ENCODE assay signal across 1 cellular context in the genomic region with DNA sequence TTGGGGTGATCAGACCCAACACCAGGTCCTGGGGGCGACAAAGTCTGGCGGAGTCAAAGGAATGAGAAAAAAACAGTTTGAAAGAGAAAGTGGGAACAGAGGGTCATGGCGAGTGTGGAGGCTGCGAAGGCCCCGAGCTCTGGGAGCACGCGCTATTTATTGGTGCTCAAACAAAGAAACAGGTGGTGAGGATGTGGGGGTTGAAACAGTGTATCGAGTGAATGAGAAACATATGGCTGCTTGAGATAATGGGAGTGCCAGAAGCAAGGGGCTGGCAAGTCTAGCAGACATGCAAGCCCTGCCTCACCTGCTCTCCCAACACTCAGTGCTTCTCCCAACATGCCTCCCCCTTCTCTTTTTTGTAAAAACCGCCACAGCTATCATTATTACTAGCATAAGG.
TF ChIP-seq lines count a peak whose summit lies in the region.

No MANE protein-coding gene starts in this region.

TF ChIP-seq in K562, 482 proteins besides CTCF, POLR2A, EP300 and RAD21 (continued from another document and continues in another):
- TF ChIP-seq, protein P1, sequence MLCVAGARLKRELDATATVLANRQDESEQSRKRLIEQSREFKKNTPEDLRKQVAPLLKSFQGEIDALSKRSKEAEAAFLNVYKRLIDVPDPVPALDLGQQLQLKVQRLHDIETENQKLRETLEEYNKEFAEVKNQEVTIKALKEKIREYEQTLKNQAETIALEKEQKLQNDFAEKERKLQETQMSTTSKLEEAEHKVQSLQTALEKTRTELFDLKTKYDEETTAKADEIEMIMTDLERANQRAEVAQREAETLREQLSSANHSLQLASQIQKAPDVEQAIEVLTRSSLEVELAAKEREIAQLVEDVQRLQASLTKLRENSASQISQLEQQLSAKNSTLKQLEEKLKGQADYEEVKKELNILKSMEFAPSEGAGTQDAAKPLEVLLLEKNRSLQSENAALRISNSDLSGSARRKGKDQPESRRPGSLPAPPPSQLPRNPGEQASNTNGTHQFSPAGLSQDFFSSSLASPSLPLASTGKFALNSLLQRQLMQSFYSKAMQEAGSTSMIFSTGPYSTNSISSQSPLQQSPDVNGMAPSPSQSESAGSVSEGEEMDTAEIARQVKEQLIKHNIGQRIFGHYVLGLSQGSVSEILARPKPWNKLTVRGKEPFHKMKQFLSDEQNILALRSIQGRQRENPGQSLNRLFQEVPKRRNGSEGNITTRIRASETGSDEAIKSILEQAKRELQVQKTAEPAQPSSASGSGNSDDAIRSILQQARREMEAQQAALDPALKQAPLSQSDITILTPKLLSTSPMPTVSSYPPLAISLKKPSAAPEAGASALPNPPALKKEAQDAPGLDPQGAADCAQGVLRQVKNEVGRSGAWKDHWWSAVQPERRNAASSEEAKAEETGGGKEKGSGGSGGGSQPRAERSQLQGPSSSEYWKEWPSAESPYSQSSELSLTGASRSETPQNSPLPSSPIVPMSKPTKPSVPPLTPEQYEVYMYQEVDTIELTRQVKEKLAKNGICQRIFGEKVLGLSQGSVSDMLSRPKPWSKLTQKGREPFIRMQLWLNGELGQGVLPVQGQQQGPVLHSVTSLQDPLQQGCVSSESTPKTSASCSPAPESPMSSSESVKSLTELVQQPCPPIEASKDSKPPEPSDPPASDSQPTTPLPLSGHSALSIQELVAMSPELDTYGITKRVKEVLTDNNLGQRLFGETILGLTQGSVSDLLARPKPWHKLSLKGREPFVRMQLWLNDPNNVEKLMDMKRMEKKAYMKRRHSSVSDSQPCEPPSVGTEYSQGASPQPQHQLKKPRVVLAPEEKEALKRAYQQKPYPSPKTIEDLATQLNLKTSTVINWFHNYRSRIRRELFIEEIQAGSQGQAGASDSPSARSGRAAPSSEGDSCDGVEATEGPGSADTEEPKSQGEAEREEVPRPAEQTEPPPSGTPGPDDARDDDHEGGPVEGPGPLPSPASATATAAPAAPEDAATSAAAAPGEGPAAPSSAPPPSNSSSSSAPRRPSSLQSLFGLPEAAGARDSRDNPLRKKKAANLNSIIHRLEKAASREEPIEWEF (CRISPR knock-in tag; IDR thresholded peaks at IDR 0.05), result no peak
- TF ChIP-seq, protein P2, sequence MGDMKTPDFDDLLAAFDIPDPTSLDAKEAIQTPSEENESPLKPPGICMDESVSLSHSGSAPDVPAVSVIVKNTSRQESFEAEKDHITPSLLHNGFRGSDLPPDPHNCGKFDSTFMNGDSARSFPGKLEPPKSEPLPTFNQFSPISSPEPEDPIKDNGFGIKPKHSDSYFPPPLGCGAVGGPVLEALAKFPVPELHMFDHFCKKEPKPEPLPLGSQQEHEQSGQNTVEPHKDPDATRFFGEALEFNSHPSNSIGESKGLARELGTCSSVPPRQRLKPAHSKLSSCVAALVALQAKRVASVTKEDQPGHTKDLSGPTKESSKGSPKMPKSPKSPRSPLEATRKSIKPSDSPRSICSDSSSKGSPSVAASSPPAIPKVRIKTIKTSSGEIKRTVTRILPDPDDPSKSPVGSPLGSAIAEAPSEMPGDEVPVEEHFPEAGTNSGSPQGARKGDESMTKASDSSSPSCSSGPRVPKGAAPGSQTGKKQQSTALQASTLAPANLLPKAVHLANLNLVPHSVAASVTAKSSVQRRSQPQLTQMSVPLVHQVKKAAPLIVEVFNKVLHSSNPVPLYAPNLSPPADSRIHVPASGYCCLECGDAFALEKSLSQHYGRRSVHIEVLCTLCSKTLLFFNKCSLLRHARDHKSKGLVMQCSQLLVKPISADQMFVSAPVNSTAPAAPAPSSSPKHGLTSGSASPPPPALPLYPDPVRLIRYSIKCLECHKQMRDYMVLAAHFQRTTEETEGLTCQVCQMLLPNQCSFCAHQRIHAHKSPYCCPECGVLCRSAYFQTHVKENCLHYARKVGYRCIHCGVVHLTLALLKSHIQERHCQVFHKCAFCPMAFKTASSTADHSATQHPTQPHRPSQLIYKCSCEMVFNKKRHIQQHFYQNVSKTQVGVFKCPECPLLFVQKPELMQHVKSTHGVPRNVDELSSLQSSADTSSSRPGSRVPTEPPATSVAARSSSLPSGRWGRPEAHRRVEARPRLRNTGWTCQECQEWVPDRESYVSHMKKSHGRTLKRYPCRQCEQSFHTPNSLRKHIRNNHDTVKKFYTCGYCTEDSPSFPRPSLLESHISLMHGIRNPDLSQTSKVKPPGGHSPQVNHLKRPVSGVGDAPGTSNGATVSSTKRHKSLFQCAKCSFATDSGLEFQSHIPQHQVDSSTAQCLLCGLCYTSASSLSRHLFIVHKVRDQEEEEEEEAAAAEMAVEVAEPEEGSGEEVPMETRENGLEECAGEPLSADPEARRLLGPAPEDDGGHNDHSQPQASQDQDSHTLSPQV (IDR thresholded peaks at IDR 0.05), result no peak
- peak; percentile 82 for TF ChIP-seq TCF3 (CRISPR knock-in tag; IDR thresholded peaks at IDR 0.05)
- TF ChIP-seq NFE2L1 (tag; IDR thresholded peaks at IDR 0.05; ENCODE audit: borderline replicate concordance, low read depth), result no peak
- no peak for TF ChIP-seq ZNF77 (CRISPR knock-in tag; IDR thresholded peaks at IDR 0.05)
- TF ChIP-seq ZNF780A (CRISPR knock-in tag; IDR thresholded peaks at IDR 0.05), result no peak
- peak; percentile 64 for TF ChIP-seq TAL1 (IDR thresholded peaks at IDR 0.05)
- no peak for TF ChIP-seq NUFIP1 (IDR thresholded peaks at IDR 0.05; ENCODE audit: partially characterized antibody)
- no peak for TF ChIP-seq PREB (CRISPR knock-in tag; IDR thresholded peaks at IDR 0.05)
- no peak for TF ChIP-seq ZNF699 (CRISPR knock-in tag; IDR thresholded peaks at IDR 0.05; ENCODE audit: insufficient replicate concordance)
- no peak for TF ChIP-seq PCBP1 (IDR thresholded peaks at IDR 0.05; ENCODE audit: low read depth, low read length, poor library complexity, severe bottlenecking)
- no peak for TF ChIP-seq CREB5 (CRISPR knock-in tag; IDR thresholded peaks at IDR 0.05)
- TF ChIP-seq, protein P3, sequence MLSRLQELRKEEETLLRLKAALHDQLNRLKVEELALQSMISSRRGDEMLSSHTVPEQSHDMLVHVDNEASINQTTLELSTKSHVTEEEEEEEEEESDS (CRISPR knock-in tag; IDR thresholded peaks at IDR 0.05), result no peak
- TF ChIP-seq KDM1A (IDR thresholded peaks at IDR 0.05), result no peak; a peak in 1 of 4 replicates
- TF ChIP-seq E4F1 (CRISPR knock-in tag; IDR thresholded peaks at IDR 0.05; ENCODE audit: borderline replicate concordance), result no peak
- TF ChIP-seq FIP1L1 (IDR thresholded peaks at IDR 0.05; ENCODE audit: low read depth, low read length, poor library complexity, severe bottlenecking), result no peak
- TF ChIP-seq KLF1 (tag; IDR thresholded peaks at IDR 0.05), result no peak
- no peak for TF ChIP-seq NFATC3 (IDR thresholded peaks at IDR 0.05)
- no peak for TF ChIP-seq ZNF134 (CRISPR knock-in tag; conservative IDR thresholded peaks at IDR 0.05)
- no peak for TF ChIP-seq MYNN (IDR thresholded peaks at IDR 0.05)
- no peak for TF ChIP-seq MYNN (CRISPR knock-in tag; IDR thresholded peaks at IDR 0.05)
- TF ChIP-seq, protein P4, sequence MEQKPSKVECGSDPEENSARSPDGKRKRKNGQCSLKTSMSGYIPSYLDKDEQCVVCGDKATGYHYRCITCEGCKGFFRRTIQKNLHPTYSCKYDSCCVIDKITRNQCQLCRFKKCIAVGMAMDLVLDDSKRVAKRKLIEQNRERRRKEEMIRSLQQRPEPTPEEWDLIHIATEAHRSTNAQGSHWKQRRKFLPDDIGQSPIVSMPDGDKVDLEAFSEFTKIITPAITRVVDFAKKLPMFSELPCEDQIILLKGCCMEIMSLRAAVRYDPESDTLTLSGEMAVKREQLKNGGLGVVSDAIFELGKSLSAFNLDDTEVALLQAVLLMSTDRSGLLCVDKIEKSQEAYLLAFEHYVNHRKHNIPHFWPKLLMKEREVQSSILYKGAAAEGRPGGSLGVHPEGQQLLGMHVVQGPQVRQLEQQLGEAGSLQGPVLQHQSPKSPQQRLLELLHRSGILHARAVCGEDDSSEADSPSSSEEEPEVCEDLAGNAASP (IDR thresholded peaks at IDR 0.05), result no peak
- no peak for TF ChIP-seq ARID2 (IDR thresholded peaks at IDR 0.05)
- TF ChIP-seq SNIP1 (IDR thresholded peaks at IDR 0.05; ENCODE audit: low read depth), result no peak
- TF ChIP-seq TEAD4 (IDR thresholded peaks at IDR 0.05; ENCODE audit: low read length), result peak; percentile 53; the same call in 1 of the 2 replicates
- TF ChIP-seq TEAD4 (CRISPR knock-in tag; IDR thresholded peaks at IDR 0.05; ENCODE audit: borderline replicate concordance), result no peak
- no peak for TF ChIP-seq CREB1 (IDR thresholded peaks at IDR 0.05)
- TF ChIP-seq CREB1 (CRISPR knock-in tag; IDR thresholded peaks at IDR 0.05), result no peak
- no peak for TF ChIP-seq SLC30A9 (CRISPR knock-in tag; IDR thresholded peaks at IDR 0.05)
- TF ChIP-seq, protein P5, sequence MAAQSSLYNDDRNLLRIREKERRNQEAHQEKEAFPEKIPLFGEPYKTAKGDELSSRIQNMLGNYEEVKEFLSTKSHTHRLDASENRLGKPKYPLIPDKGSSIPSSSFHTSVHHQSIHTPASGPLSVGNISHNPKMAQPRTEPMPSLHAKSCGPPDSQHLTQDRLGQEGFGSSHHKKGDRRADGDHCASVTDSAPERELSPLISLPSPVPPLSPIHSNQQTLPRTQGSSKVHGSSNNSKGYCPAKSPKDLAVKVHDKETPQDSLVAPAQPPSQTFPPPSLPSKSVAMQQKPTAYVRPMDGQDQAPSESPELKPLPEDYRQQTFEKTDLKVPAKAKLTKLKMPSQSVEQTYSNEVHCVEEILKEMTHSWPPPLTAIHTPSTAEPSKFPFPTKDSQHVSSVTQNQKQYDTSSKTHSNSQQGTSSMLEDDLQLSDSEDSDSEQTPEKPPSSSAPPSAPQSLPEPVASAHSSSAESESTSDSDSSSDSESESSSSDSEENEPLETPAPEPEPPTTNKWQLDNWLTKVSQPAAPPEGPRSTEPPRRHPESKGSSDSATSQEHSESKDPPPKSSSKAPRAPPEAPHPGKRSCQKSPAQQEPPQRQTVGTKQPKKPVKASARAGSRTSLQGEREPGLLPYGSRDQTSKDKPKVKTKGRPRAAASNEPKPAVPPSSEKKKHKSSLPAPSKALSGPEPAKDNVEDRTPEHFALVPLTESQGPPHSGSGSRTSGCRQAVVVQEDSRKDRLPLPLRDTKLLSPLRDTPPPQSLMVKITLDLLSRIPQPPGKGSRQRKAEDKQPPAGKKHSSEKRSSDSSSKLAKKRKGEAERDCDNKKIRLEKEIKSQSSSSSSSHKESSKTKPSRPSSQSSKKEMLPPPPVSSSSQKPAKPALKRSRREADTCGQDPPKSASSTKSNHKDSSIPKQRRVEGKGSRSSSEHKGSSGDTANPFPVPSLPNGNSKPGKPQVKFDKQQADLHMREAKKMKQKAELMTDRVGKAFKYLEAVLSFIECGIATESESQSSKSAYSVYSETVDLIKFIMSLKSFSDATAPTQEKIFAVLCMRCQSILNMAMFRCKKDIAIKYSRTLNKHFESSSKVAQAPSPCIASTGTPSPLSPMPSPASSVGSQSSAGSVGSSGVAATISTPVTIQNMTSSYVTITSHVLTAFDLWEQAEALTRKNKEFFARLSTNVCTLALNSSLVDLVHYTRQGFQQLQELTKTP (IDR thresholded peaks at IDR 0.05; ENCODE audit: low read depth in 1 of 2, partially characterized antibody in 2 of 2), result no peak
- peak; percentile 79 for TF ChIP-seq CBFA2T2 (conservative IDR thresholded peaks at IDR 0.05)
- TF ChIP-seq GATAD2A (IDR thresholded peaks at IDR 0.05), result no peak
- TF ChIP-seq ETV5 (CRISPR knock-in tag; IDR thresholded peaks at IDR 0.05; ENCODE audit: low read depth), result no peak
- no peak for TF ChIP-seq ZSCAN29 (IDR thresholded peaks at IDR 0.05)
- no peak for TF ChIP-seq ZNF282 (CRISPR knock-in tag; IDR thresholded peaks at IDR 0.05)
- TF ChIP-seq RNF2 (IDR thresholded peaks at IDR 0.05), result no peak
- TF ChIP-seq, protein P6, sequence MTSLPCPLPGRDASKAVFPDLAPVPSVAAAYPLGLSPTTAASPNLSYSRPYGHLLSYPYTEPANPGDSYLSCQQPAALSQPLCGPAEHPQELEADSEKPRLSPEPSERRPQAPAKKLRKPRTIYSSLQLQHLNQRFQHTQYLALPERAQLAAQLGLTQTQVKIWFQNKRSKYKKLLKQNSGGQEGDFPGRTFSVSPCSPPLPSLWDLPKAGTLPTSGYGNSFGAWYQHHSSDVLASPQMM (CRISPR knock-in tag; IDR thresholded peaks at IDR 0.05), result no peak
- no peak for TF ChIP-seq LARP7 (IDR thresholded peaks at IDR 0.05)
- no peak for TF ChIP-seq CHCHD3 (CRISPR knock-in tag; IDR thresholded peaks at IDR 0.05)
- no peak for TF ChIP-seq GABPB1 (CRISPR knock-in tag; IDR thresholded peaks at IDR 0.05)
- no peak for TF ChIP-seq SRSF9 (IDR thresholded peaks at IDR 0.05; ENCODE audit: borderline replicate concordance, low read depth, low read length)
- TF ChIP-seq NFXL1 (CRISPR knock-in tag; IDR thresholded peaks at IDR 0.05), result no peak
